Comparison of ENCODE assay signal across 10 cellular contexts in the genomic region with DNA sequence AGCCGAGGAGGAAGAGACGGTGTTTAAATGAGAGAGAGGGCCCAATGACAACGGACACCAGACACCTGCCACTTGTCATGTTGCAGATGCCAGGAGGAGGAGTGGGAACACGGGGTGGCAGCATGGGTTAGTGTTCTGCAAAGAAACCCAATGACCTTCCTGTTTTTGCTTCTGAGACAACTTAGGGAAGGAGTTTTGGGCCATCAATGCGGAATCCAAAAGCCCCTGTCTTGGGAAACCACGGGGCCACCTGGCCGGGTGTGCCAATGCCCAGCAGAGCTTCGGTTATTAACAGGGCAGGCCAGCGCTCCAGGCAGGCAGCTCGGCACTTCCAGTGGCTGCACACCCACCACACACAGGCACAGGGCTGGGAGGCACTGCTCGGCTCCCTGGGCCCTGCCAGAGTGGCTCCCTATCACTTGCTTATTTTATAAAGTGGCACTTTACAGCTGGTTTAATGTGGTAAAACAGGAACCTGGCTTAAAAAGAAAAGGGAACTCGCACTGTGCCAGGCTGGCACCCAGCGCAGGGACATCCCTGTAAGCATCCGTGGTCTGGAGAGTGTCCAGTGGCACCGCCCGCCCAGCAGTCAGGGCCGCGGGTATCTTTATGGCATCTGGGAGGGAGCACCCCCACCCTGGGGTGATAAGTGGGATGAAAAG. TPM values are rescaled to one million over a fixed set of nuclear protein-coding genes. Genes with fewer than 3 reads are reported as not detected.
DNase-seq lines count a peak whose midpoint lies in the region; ATAC-seq and TF ChIP-seq lines count a peak whose summit lies in the region.
"Had no signal": no experiment of that assay in that cellular context is flagged by ENCODE, and none has a peak within 500 bp of the region (broad histone marks: within the 10 kb centered on the region; RNA-seq: fewer than 3 reads in every experiment).

No MANE protein-coding gene starts in this region.

- CTCF ChIA-PET in CD4-positive, alpha-beta T cell (lab: Charles Lee) = interaction anchor here (1.5 to 3.6 kb wide), 2 partner anchors 17 to 345 kb away, joined by 3 to 10 read pairs; no protein-coding TSS in a partner anchor

- peak overlapping the region; percentile 43 for H3K4me3 Mint-ChIP-seq in CD4-positive, alpha-beta T cell
- no peak overlapping the region for H3K4me3 Mint-ChIP-seq in nephron
- H3K4me3 Mint-ChIP-seq: activated naive CD8-positive, alpha-beta T cell treated with anti-CD3 and anti-CD28 coated beads, Interleukin-2, amount 10 ng/mL, durations not matched to agents 7 days and 5 days had no signal

- H3K27ac Mint-ChIP-seq in CD4-positive, alpha-beta T cell = peak overlapping the region; percentile 64
- H3K27ac Mint-ChIP-seq in nephron = peak overlapping the region in 2 of 3 experiments; percentile 3 to 68
- H3K27ac Mint-ChIP-seq: activated naive CD8-positive, alpha-beta T cell treated with anti-CD3 and anti-CD28 coated beads, Interleukin-2, amount 10 ng/mL, durations not matched to agents 7 days and 5 days had no signal

- H3K27me3 Mint-ChIP-seq in CD4-positive, alpha-beta T cell = no peaks in the 10 kb centered on the region
- no peaks in the 10 kb centered on the region for H3K27me3 Mint-ChIP-seq in nephron (ENCODE audit: low read depth)
- H3K27me3 Mint-ChIP-seq: activated naive CD8-positive, alpha-beta T cell treated with anti-CD3 and anti-CD28 coated beads, Interleukin-2, amount 10 ng/mL, durations not matched to agents 7 days and 5 days had no signal

- no peak for TF ChIP-seq CTCF in CD4-positive, alpha-beta T cell (IDR thresholded peaks at IDR 0.05)
- TF ChIP-seq CTCF in coronary artery (IDR thresholded peaks at IDR 0.05) = no peak
- no peak for TF ChIP-seq CTCF in nephron (IDR thresholded peaks at IDR 0.05; ENCODE audit: unreplicated experiment in 3 of 3)

- no peaks in the 10 kb centered on the region for H3K9me3 Mint-ChIP-seq in CD4-positive, alpha-beta T cell
- no peaks in the 10 kb centered on the region for H3K9me3 Mint-ChIP-seq in nephron
- H3K9me3 Mint-ChIP-seq: activated naive CD8-positive, alpha-beta T cell treated with anti-CD3 and anti-CD28 coated beads, Interleukin-2, amount 10 ng/mL, durations not matched to agents 7 days and 5 days had no signal

- H3K27me3 ChIP-seq in CD4-positive, alpha-beta T cell (ENCODE audit: control insufficient read depth, insufficient read depth, low read length) = no peaks in the 10 kb centered on the region

- H3K4me3 ChIP-seq in coronary artery = peak overlapping the region; percentile 19

- peaks cover 90% of the 10 kb centered on the region for H3K4me1 Mint-ChIP-seq in CD4-positive, alpha-beta T cell (ENCODE audit: low read depth)
- H3K4me1 Mint-ChIP-seq in nephron = peaks cover 60% of the 10 kb centered on the region

- POLR2A ChIA-PET in CD4-positive, alpha-beta T cell (lab: Charles Lee) = no interaction called here

- DNase-seq in CD4-positive, alpha-beta T cell = no peak
- DNase-seq in NOMO-1 (lab: John Stamatoyannopoulos, UW; ENCODE audit: unreplicated experiment in 2 of 2) (peak; percentile 52 to 64), coronary artery (ENCODE audit: low spot score) (no peak), DMS79 treated with DMSO at 0.1 percent for 48 hours (lab: John Stamatoyannopoulos, UW) (no peak), UCSD-AML1 (lab: John Stamatoyannopoulos, UW; ENCODE audit: unreplicated experiment) (no peak)
- DNase-seq: activated naive CD8-positive, alpha-beta T cell treated with anti-CD3 and anti-CD28 coated beads, Interleukin-2, amount 10 ng/mL, durations not matched to agents 7 days and 5 days; NCI-H1092 had no signal

- intact Hi-C loops in CD4-positive, alpha-beta T cell (cut with DNase I, micrococcal nuclease) = no loop called here

- no peak for ATAC-seq in CD4-positive, alpha-beta T cell (ENCODE audit: poor library complexity)
- ATAC-seq in HG03095 (IDR thresholded peaks at IDR 0.05; ENCODE audit: unreplicated experiment) (no peak), HG02763 (IDR thresholded peaks at IDR 0.05; ENCODE audit: unreplicated experiment) (no peak)

- no peaks in the 10 kb centered on the region for H3K9me3 ChIP-seq in CD4-positive, alpha-beta T cell (ENCODE audit: control insufficient read depth, low read length)

- no peaks in the 10 kb centered on the region for H3K36me3 Mint-ChIP-seq in CD4-positive, alpha-beta T cell (ENCODE audit: low read depth)
- H3K36me3 Mint-ChIP-seq in nephron (ENCODE audit: low read depth) = no peaks in the 10 kb centered on the region
- H3K36me3 Mint-ChIP-seq: activated naive CD8-positive, alpha-beta T cell treated with anti-CD3 and anti-CD28 coated beads, Interleukin-2, amount 10 ng/mL, durations not matched to agents 7 days and 5 days had no signal

- H3K27ac ChIP-seq in CD4-positive, alpha-beta T cell (ENCODE audit: low read depth, low read length) = no peak overlapping the region
- peak overlapping the region; percentile 52 to 83 for H3K27ac ChIP-seq in coronary artery

RNA-seq across cellular contexts. Expression of gene ELL, which starts 19.1 kb away (rescaled TPM):
- total RNA-seq in CD4-positive, alpha-beta T cell = 10 to 100 TPM; 46.2 to 46.8 TPM

RNA-seq across cellular contexts. Expression of gene FKBP8, which starts 40.6 kb away (rescaled TPM):
- 100 to 1,000 TPM; 147 to 152 TPM for total RNA-seq in CD4-positive, alpha-beta T cell

RNA-seq across cellular contexts. Expression of gene KXD1, which starts 54.9 kb away (rescaled TPM):
- total RNA-seq in CD4-positive, alpha-beta T cell = 10 to 100 TPM; 64.2 to 66.9 TPM

Comparison
In these comparisons a context has a peak if more than half of its experiments do, and no peak if none do; other contexts are left out.
1. DNase-seq: peak in NOMO-1 (2 of 2); none in CD4-positive, alpha-beta T cell (0 of 10), coronary artery (single experiment), DMS79 treated with DMSO at 0.1 percent for 48 hours (single experiment) and UCSD-AML1 (single experiment).